ENCODE assay signal across 15 cellular contexts in the genomic region with DNA sequence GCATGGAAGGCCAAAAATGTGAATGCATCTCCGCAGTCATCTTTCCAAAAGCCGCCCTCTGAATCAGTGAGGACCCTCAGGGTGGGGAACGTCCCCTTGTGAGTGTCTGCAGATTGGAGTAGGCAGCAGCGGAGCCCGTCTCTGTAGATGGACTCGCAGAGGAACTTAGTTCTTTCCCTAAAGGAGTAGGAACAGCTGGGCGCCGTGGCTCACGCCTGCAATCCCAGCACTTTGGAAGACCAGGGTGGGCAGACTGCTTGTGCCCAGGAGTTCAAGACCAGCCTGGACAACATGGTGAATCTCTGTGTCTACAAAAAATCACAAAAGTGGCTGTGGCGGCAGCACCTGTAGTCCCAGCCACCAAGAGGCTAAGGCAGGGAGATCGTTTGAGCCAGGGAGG. TPM values are rescaled to one million over a fixed set of nuclear protein-coding genes. Genes with fewer than 3 reads are reported as not detected.
A peak's percentile ranks its signal among the peaks of the same experiment; 100 is the strongest.
DNase-seq lines count a peak whose midpoint lies in the region; ATAC-seq and TF ChIP-seq lines count a peak whose summit lies in the region.
"Had no signal": no experiment of that assay in that cellular context is flagged by ENCODE, and none has a peak within 500 bp of the region (broad histone marks: within the 10 kb centered on the region; RNA-seq: fewer than 3 reads in every experiment).

No MANE protein-coding gene starts in this region.

- H2AFZ ChIP-seq in H9 (ENCODE audit: low read length): no peak overlapping the region
- H2AFZ ChIP-seq: GM23248 had no signal

- no peak overlapping the region for H3K18ac ChIP-seq in H9 (ENCODE audit: insufficient read length, low read depth, low read length)

- H3K56ac ChIP-seq in H9 (ENCODE audit: insufficient read length, low read depth, low read length): no peak overlapping the region

- no peak overlapping the region for H2BK12ac ChIP-seq in H9 (ENCODE audit: insufficient read length, low read depth, low read length)

- peaks cover 31% of the 10 kb centered on the region for H3K4me1 Mint-ChIP-seq in activated naive CD4-positive, alpha-beta T cell treated with anti-CD3 and anti-CD28 coated beads for 36 hours (ENCODE audit: low read depth)
- H3K4me1 Mint-ChIP-seq in endodermal cell: no peaks in the 10 kb centered on the region
- H3K4me1 Mint-ChIP-seq in stimulated activated effector memory CD8-positive, alpha-beta T cell treated with anti-CD3 and anti-CD28 coated beads, Interleukin-12 subunit alpha, Interleukin-12 subunit beta, amount 100 ng/mL, for 72 hours: peaks cover 50% of the 10 kb centered on the region
- peaks cover 4 to 10% of the 10 kb centered on the region in 2 experiments; a peak in 3 of 4 replicates for H3K4me1 Mint-ChIP-seq in H9

- H3K23me2 ChIP-seq in H9 (ENCODE audit: insufficient read length, low read depth, low read length, poor library complexity, severe bottlenecking): no peaks in the 10 kb centered on the region

- H2BK5ac ChIP-seq in H9 (ENCODE audit: insufficient read length, low read length): no peak overlapping the region

- no peaks in the 10 kb centered on the region for H3K27me3 Mint-ChIP-seq in activated naive CD4-positive, alpha-beta T cell treated with anti-CD3 and anti-CD28 coated beads for 36 hours (ENCODE audit: low read depth)
- H3K27me3 Mint-ChIP-seq in endodermal cell (ENCODE audit: insufficient read depth) (no peaks in the 10 kb centered on the region), H9 (ENCODE audit: low read depth) (no peaks in the 10 kb centered on the region; the same call in 1 of the 2 replicates)
- H3K27me3 Mint-ChIP-seq: dendritic cell treated with granulocyte-macrophage colony-stimulating factor and Interleukin-4, amounts not matched to agents 40 ng/mL and 50 ng/mL, for 4 days had no signal

- no peaks in the 10 kb centered on the region for H3K9me3 Mint-ChIP-seq in activated naive CD4-positive, alpha-beta T cell treated with anti-CD3 and anti-CD28 coated beads for 36 hours
- no peaks in the 10 kb centered on the region for H3K9me3 Mint-ChIP-seq in endodermal cell
- no peaks in the 10 kb centered on the region for H3K9me3 Mint-ChIP-seq in stimulated activated effector memory CD8-positive, alpha-beta T cell treated with anti-CD3 and anti-CD28 coated beads, Interleukin-12 subunit alpha, Interleukin-12 subunit beta, amount 100 ng/mL, for 72 hours
- no peaks in the 10 kb centered on the region for H3K9me3 Mint-ChIP-seq in H9
- H3K9me3 Mint-ChIP-seq: dendritic cell treated with granulocyte-macrophage colony-stimulating factor and Interleukin-4, amounts not matched to agents 40 ng/mL and 50 ng/mL, for 4 days had no signal

- peak overlapping the region; percentile 47 for H3K4me3 Mint-ChIP-seq in activated naive CD4-positive, alpha-beta T cell treated with anti-CD3 and anti-CD28 coated beads for 36 hours
- H3K4me3 Mint-ChIP-seq in endodermal cell (no peak overlapping the region), H9 (no peak overlapping the region)
- H3K4me3 Mint-ChIP-seq in stimulated activated effector memory CD8-positive, alpha-beta T cell treated with anti-CD3 and anti-CD28 coated beads, Interleukin-12 subunit alpha, Interleukin-12 subunit beta, amount 100 ng/mL, for 72 hours: peak overlapping the region; percentile 71
- H3K4me3 Mint-ChIP-seq: dendritic cell treated with granulocyte-macrophage colony-stimulating factor and Interleukin-4, amounts not matched to agents 40 ng/mL and 50 ng/mL, for 4 days had no signal

- H4K5ac ChIP-seq in H9 (ENCODE audit: insufficient read length, low read depth, low read length): no peak overlapping the region

- H4K8ac ChIP-seq in H9 (replicated peaks; ENCODE audit: insufficient read length, low read depth, low read length): no peak overlapping the region

- no peak overlapping the region for H2BK15ac ChIP-seq in H9 (ENCODE audit: low read depth, low read length)

- H3K4me3 ChIP-seq in endodermal cell (ENCODE audit: low read length): no peak overlapping the region
- H3K4me3 ChIP-seq in colonic mucosa: no peak overlapping the region

- H3K27me3 ChIP-seq in endodermal cell (ENCODE audit: control insufficient read depth, insufficient read depth, low read length, poor library complexity, severe bottlenecking) (no peaks in the 10 kb centered on the region), colonic mucosa (no peaks in the 10 kb centered on the region), H9 (ENCODE audit: insufficient read depth, low read length) (no peaks in the 10 kb centered on the region)
- H3K27me3 ChIP-seq: neutrophil had no signal

- ATAC-seq in stimulated activated effector memory CD8-positive, alpha-beta T cell treated with anti-CD3 and anti-CD28 coated beads, Interleukin-12 subunit alpha, Interleukin-12 subunit beta, amount 100 ng/mL, for 72 hours: no peak
- no peak for ATAC-seq in GM21367 (IDR thresholded peaks at IDR 0.05; ENCODE audit: unreplicated experiment)
- ATAC-seq: esophagus mucosa had no signal

- peaks cover 3% of the 10 kb centered on the region for H4K20me1 ChIP-seq in H9 (ENCODE audit: control insufficient read depth, insufficient read depth, insufficient read length)

- H3K79me2 ChIP-seq in H9 (ENCODE audit: insufficient read depth, low read length): no peaks in the 10 kb centered on the region

- no peak overlapping the region for H2BK20ac ChIP-seq in H9 (ENCODE audit: low read depth, low read length, poor library complexity, severe bottlenecking)

- H3K14ac ChIP-seq in H9 (ENCODE audit: insufficient read depth, low read length): no peak overlapping the region

- H3T11ph ChIP-seq in H9 (ENCODE audit: low read length): no peak overlapping the region

- 93 to 94% methylated on average over 9 to 11 of the region's 11 CpGs for WGBS in endodermal cell (ENCODE audit: insufficient coverage in 1 of 2, insufficient read length in 1 of 2), 2 experiments
- no CpG with 5 or more reads among the region's 11 CpGs for WGBS in H9 (ENCODE audit: extremely low coverage, insufficient read length, low lambda C conversion rate)

- no peak overlapping the region for H4K91ac ChIP-seq in H9 (ENCODE audit: insufficient read length, low read depth, low read length)

- H3K9ac ChIP-seq in endodermal cell (ENCODE audit: extremely low read depth, low read length, poor library complexity, severe bottlenecking) (no peak overlapping the region), colonic mucosa (ENCODE audit: low read depth in 2 of 2, low read length in 2 of 2) (peak overlapping the region in 1 of 2 donors; percentile 19), H9 (ENCODE audit: extremely low read depth, insufficient read length, low read length) (no peak overlapping the region)

- H3K4me2 ChIP-seq in H9 (ENCODE audit: insufficient read depth, insufficient read length, low read length): no peak overlapping the region

- no peak overlapping the region for H3K4ac ChIP-seq in H9 (ENCODE audit: low read depth, low read length)

- H3K4me1 ChIP-seq in endodermal cell (ENCODE audit: control insufficient read depth, insufficient read depth, low read length): no peaks in the 10 kb centered on the region
- H3K4me1 ChIP-seq in colonic mucosa: peaks cover 8% of the 10 kb centered on the region
- no peaks in the 10 kb centered on the region for H3K4me1 ChIP-seq in H9 (ENCODE audit: insufficient read depth, low read length)

- no peak overlapping the region for H2BK120ac ChIP-seq in H9 (ENCODE audit: low read depth, low read length, poor library complexity, severe bottlenecking)

- DNase-seq in activated naive CD4-positive, alpha-beta T cell treated with anti-CD3 and anti-CD28 coated beads for 36 hours: no peak
- DNase-seq in activated naive CD4-positive, alpha-beta T cell treated with Interleukin-2 at 50 U/mL for 16 hours: no peak
- DNase-seq in endodermal cell (no peak), colonic mucosa (no peak), H9 (no peak)
- no peak for DNase-seq in stimulated activated effector memory CD8-positive, alpha-beta T cell treated with anti-CD3 and anti-CD28 coated beads, Interleukin-12 subunit alpha, Interleukin-12 subunit beta, amount 100 ng/mL, for 72 hours (ENCODE audit: low spot score in 2 of 2)
- DNase-seq: activated CD4-positive, alpha-beta T cell treated with anti-CD3 and anti-CD28 coated beads for 48 hours; GM23248; NCI-H1436 treated with DMSO at 0.1 percent for 48 hours; stimulated activated CD4-positive, alpha-beta T cell treated with anti-CD3 and anti-CD28 coated beads, Interleukin-15, amount 100 ng/mL, for 24 hours had no signal

- no peak for TF ChIP-seq CTCF in VCaP (conservative IDR thresholded peaks at IDR 0.05)
- no peak for TF ChIP-seq CTCF in endodermal cell (conservative IDR thresholded peaks at IDR 0.05)
- no peak for TF ChIP-seq CTCF in colonic mucosa (IDR thresholded peaks at IDR 0.05)
- no peak for TF ChIP-seq CTCF in H9 (conservative IDR thresholded peaks at IDR 0.05)

- CTCF ChIA-PET in activated naive CD4-positive, alpha-beta T cell treated with anti-CD3 and anti-CD28 coated beads for 36 hours (lab: Charles Lee): no interaction called here

- no peak overlapping the region for H3K23ac ChIP-seq in H9 (ENCODE audit: insufficient read length, low read depth, low read length)

- peaks cover 14% of the 10 kb centered on the region for H3K36me3 Mint-ChIP-seq in activated naive CD4-positive, alpha-beta T cell treated with anti-CD3 and anti-CD28 coated beads for 36 hours (ENCODE audit: low read depth)
- peaks cover 52% of the 10 kb centered on the region for H3K36me3 Mint-ChIP-seq in endodermal cell (ENCODE audit: low read depth)
- H3K36me3 Mint-ChIP-seq in stimulated activated effector memory CD8-positive, alpha-beta T cell treated with anti-CD3 and anti-CD28 coated beads, Interleukin-12 subunit alpha, Interleukin-12 subunit beta, amount 100 ng/mL, for 72 hours: peaks cover 57% of the 10 kb centered on the region
- H3K36me3 Mint-ChIP-seq in H9 (ENCODE audit: insufficient read depth in 1 of 3, low read depth in 3 of 3): peaks cover 34 to 64% (median 61%) of the 10 kb centered on the region in 3 experiments; a peak in 6 of 7 replicates

- H3K36me3 ChIP-seq in endodermal cell (ENCODE audit: control insufficient read depth, insufficient read depth, low read length) (peaks cover 49% of the 10 kb centered on the region), colonic mucosa (no peaks in the 10 kb centered on the region)

- H3K9me3 ChIP-seq in endodermal cell (ENCODE audit: control insufficient read depth, low read length): no peaks in the 10 kb centered on the region
- no peaks in the 10 kb centered on the region for H3K9me3 ChIP-seq in colonic mucosa
- H3K9me3 ChIP-seq in H9 (ENCODE audit: control insufficient read depth, low read depth, low read length): no peaks in the 10 kb centered on the region
- H3K9me3 ChIP-seq: neutrophil had no signal

- peak overlapping the region; percentile 70 for H3K27ac Mint-ChIP-seq in activated naive CD4-positive, alpha-beta T cell treated with anti-CD3 and anti-CD28 coated beads for 36 hours
- H3K27ac Mint-ChIP-seq in endodermal cell: peak overlapping the region; percentile 13
- H3K27ac Mint-ChIP-seq in stimulated activated effector memory CD8-positive, alpha-beta T cell treated with anti-CD3 and anti-CD28 coated beads, Interleukin-12 subunit alpha, Interleukin-12 subunit beta, amount 100 ng/mL, for 72 hours: peak overlapping the region; percentile 93
- H3K27ac Mint-ChIP-seq in H9: peak overlapping the region in 1 of 3 experiments; percentile 73; a peak in 2 of 7 replicates
- H3K27ac Mint-ChIP-seq: dendritic cell treated with granulocyte-macrophage colony-stimulating factor and Interleukin-4, amounts not matched to agents 40 ng/mL and 50 ng/mL, for 4 days had no signal

- H2AK5ac ChIP-seq in H9 (ENCODE audit: insufficient read length, low read length): no peak overlapping the region

- intact Hi-C loops in activated naive CD4-positive, alpha-beta T cell treated with anti-CD3 and anti-CD28 coated beads for 36 hours (cut with micrococcal nuclease): no loop called here
- intact Hi-C loops in colonic mucosa (cut with DNase I): no loop called here

- peaks cover 2% of the 10 kb centered on the region for H3K79me1 ChIP-seq in H9 (ENCODE audit: insufficient read depth, low read depth, low read length, poor library complexity, severe bottlenecking)

- H3K27ac ChIP-seq in VCaP: peak overlapping the region; percentile 96
- no peak overlapping the region for H3K27ac ChIP-seq in endodermal cell (ENCODE audit: low read depth, low read length)
- H3K27ac ChIP-seq in colonic mucosa: no peak overlapping the region
- no peak overlapping the region for H3K27ac ChIP-seq in H9 (ENCODE audit: insufficient read length, low read depth, low read length)

RNA-seq across cellular contexts. Expression of gene WDR45B, which starts 53.7 kb away (rescaled TPM):
- total RNA-seq in activated naive CD4-positive, alpha-beta T cell treated with anti-CD3 and anti-CD28 coated beads for 36 hours: 10 to 100 TPM; 23.2 to 25.0 TPM
- total RNA-seq in endodermal cell (10 to 100 TPM; 75.3 to 79.1 TPM), colonic mucosa (100 to 1,000 TPM in 1 of 2 donors, 10 to 100 TPM in 1; 58.8 to 119 TPM), H9 (2021) (105 and 110 TPM in 2 replicates)
- polyA plus RNA-seq in endodermal cell (2013, experiment 1 of 2): 79.0 TPM
- 79.4 TPM for polyA plus RNA-seq in endodermal cell (2013, experiment 2 of 2)

Comparison
In these comparisons a context has a peak if more than half of its experiments do, and no peak if none do; other contexts are left out.
1. H3K4me3 Mint-ChIP-seq: peak in activated naive CD4-positive, alpha-beta T cell treated with anti-CD3 and anti-CD28 coated beads for 36 hours (single experiment) and stimulated activated effector memory CD8-positive, alpha-beta T cell treated with anti-CD3 and anti-CD28 coated beads, Interleukin-12 subunit alpha, Interleukin-12 subunit beta, amount 100 ng/mL, for 72 hours (single experiment); none in endodermal cell (single experiment) and H9 (0 of 2).